In genomic region chr17:79153367-79154130, GRCh38 we compare ENCODE assay signal across 21 cellular contexts.
DNase-seq lines count a peak whose midpoint lies in the region; ATAC-seq, FAIRE-seq and TF ChIP-seq lines count a peak whose summit lies in the region.
"Had no signal": no experiment of that assay in that cellular context is flagged by ENCODE, and none has a peak within 500 bp of the region (broad histone marks: within the 10 kb centered on the region; RNA-seq: fewer than 3 reads in every experiment).

No MANE protein-coding gene starts in this region.

- no peak overlapping the region for H3K14ac ChIP-seq in mesenchymal stem cell (ENCODE audit: low read length in 2 of 2)

- TF ChIP-seq CTCF in HepG2 (CRISPR knock-in tag; IDR thresholded peaks at IDR 0.05) (no peak), right lobe of liver (IDR thresholded peaks at IDR 0.05) (no peak), VCaP (conservative IDR thresholded peaks at IDR 0.05) (no peak), osteocyte (IDR thresholded peaks at IDR 0.05) (no peak)

- H3K4me3 Mint-ChIP-seq in osteocyte (ENCODE audit: unreplicated experiment), result no peak overlapping the region
- H3K4me3 Mint-ChIP-seq: B cell; CD8-positive, alpha-beta memory T cell; GM23338; IgD-negative memory B cell had no signal

- H2BK120ac ChIP-seq in mesenchymal stem cell (ENCODE audit: low read depth, low read length), result no peak overlapping the region

- H3K27me3 Mint-ChIP-seq in osteocyte (ENCODE audit: unreplicated experiment), result peaks cover 5% of the 10 kb centered on the region
- H3K27me3 Mint-ChIP-seq: IgD-negative memory B cell had no signal

- ATAC-seq in HepG2 (no peak), right lobe of liver (no peak)

- no peak for TF ChIP-seq EP300 in HepG2 (IDR thresholded peaks at IDR 0.05; ENCODE audit: low read depth in 2 of 2, low read length in 2 of 2)
- TF ChIP-seq EP300 in HepG2 (CRISPR knock-in tag; IDR thresholded peaks at IDR 0.05; ENCODE audit: borderline replicate concordance), result no peak

- no peaks in the 10 kb centered on the region for H3K4me1 Mint-ChIP-seq in osteocyte (ENCODE audit: unreplicated experiment)
- H3K4me1 Mint-ChIP-seq: B cell; CD8-positive, alpha-beta memory T cell; IgD-negative memory B cell had no signal

- H3K4me2 ChIP-seq in HepG2 (ENCODE audit: low read depth, low read length) (no peak overlapping the region), mesenchymal stem cell (ENCODE audit: low read length, poor library complexity, severe bottlenecking) (no peak overlapping the region)
- H3K4me2 ChIP-seq: BLaER1 treated with 17β-estradiol and CSF1 and Interleukin-3, amounts not matched to agents 10 nM and 100 nM; GM23338; KMS-11 had no signal

- DNase-seq in HepG2 (ENCODE audit: low spot score) (no peak), right lobe of liver (no peak), mesenchymal stem cell (no peak), mucosa of gallbladder (ENCODE audit: low spot score) (no peak), HUDEP-2 (lab: John Stamatoyannopoulos, UW; ENCODE audit: unreplicated experiment in 76 of 76) (no peak), osteocyte (ENCODE audit: extremely low spot score, unreplicated experiment) (no peak)
- DNase-seq: CD8-positive, alpha-beta memory T cell; COR-L47; DMS 273 treated with DMSO at 0.1 percent for 48 hours; DND-41; EL had no signal

- no peak overlapping the region for H2AK5ac ChIP-seq in mesenchymal stem cell (ENCODE audit: low read length, severe bottlenecking)

- H3K23ac ChIP-seq in mesenchymal stem cell (ENCODE audit: low read length in 2 of 2), result no peak overlapping the region

- TF ChIP-seq RAD21 in HepG2 (CRISPR knock-in tag; IDR thresholded peaks at IDR 0.05), result no peak

- CTCF ChIA-PET in HepG2 (lab: Yijun Ruan, JAX; ENCODE audit: low intra/inter-chr PET ratio, low total read pairs), result no interaction called here

- peaks cover 8% of the 10 kb centered on the region; the same call in 1 of the 2 replicates for H4K20me1 ChIP-seq in HepG2 (ENCODE audit: insufficient read depth, low read length)

- H3K27me3 ChIP-seq in HepG2 (ENCODE audit: control insufficient read depth in 1 of 2, insufficient read depth in 2 of 2, low read length in 2 of 2) (peaks cover 49 to 86% of the 10 kb centered on the region in 2 experiments), right lobe of liver (no peaks in the 10 kb centered on the region), mesenchymal stem cell (ENCODE audit: control insufficient read depth in 1 of 2, insufficient read depth in 1 of 2, low read length in 2 of 2) (peaks cover 5 to 50% of the 10 kb centered on the region in 2 experiments)
- H3K27me3 ChIP-seq: BLaER1 treated with 17β-estradiol and CSF1 and Interleukin-3, amounts not matched to agents 10 nM and 100 nM had no signal

- no TSS peak for BruUV-seq in HepG2 (replicated peaks; lab: Mats Ljungman, UMichigan)

- H2BK15ac ChIP-seq in mesenchymal stem cell (ENCODE audit: low read depth, poor library complexity, severe bottlenecking), result no peak overlapping the region

- peak overlapping the region; percentile 42 for H4K8ac ChIP-seq in mesenchymal stem cell (ENCODE audit: low read length)

- H2AFZ ChIP-seq in HepG2 (ENCODE audit: low read length), result no peak overlapping the region
- no peak overlapping the region for H2AFZ ChIP-seq in mesenchymal stem cell (ENCODE audit: low read depth, low read length)
- H2AFZ ChIP-seq: GM23338 had no signal

- no peak overlapping the region for H3K9ac ChIP-seq in HepG2 (ENCODE audit: insufficient read depth, low read depth, low read length)
- H3K9ac ChIP-seq in mesenchymal stem cell (ENCODE audit: low read length), result no peak overlapping the region
- H3K9ac ChIP-seq: BLaER1 treated with 17β-estradiol and CSF1 and Interleukin-3, amounts not matched to agents 10 nM and 100 nM; KMS-11 had no signal

- TF ChIP-seq POLR2A in HepG2 (IDR thresholded peaks at IDR 0.05; ENCODE audit: insufficient read depth in 1 of 2, low read depth in 2 of 2, low read length in 2 of 2) (no peak), right lobe of liver (IDR thresholded peaks at IDR 0.05) (no peak)

- no peaks in the 10 kb centered on the region for H3K9me3 ChIP-seq in HepG2 (ENCODE audit: low read length)
- H3K9me3 ChIP-seq in right lobe of liver, result no peaks in the 10 kb centered on the region
- H3K9me3 ChIP-seq in mesenchymal stem cell (ENCODE audit: control insufficient read depth, low read length), result no peaks in the 10 kb centered on the region
- H3K9me3 ChIP-seq: BLaER1 treated with 17β-estradiol and CSF1 and Interleukin-3, amounts not matched to agents 10 nM and 100 nM; HAP-1 had no signal

- H3K36me3 ChIP-seq in HepG2 (replicated peaks in 1 of 2; ENCODE audit: control insufficient read depth in 1 of 2, insufficient read depth in 2 of 2, low read length in 2 of 2) (no peaks in the 10 kb centered on the region), right lobe of liver (no peaks in the 10 kb centered on the region), mesenchymal stem cell (ENCODE audit: control insufficient read depth in 1 of 2, insufficient read depth in 2 of 2, low read depth in 1 of 2, low read length in 2 of 2) (no peaks in the 10 kb centered on the region)
- H3K36me3 ChIP-seq: BLaER1 treated with 17β-estradiol and CSF1 and Interleukin-3, amounts not matched to agents 10 nM and 100 nM; HAP-1 had no signal

- H3K4me3 ChIP-seq in HepG2 (replicated peaks in 1 of 3; ENCODE audit: insufficient read depth in 1 of 3, low read depth in 2 of 3, low read length in 3 of 3), result no peak overlapping the region
- no peak overlapping the region for H3K4me3 ChIP-seq in right lobe of liver
- H3K4me3 ChIP-seq in mesenchymal stem cell (ENCODE audit: insufficient read depth in 1 of 2, low read depth in 1 of 2, low read length in 2 of 2), result no peak overlapping the region
- H3K4me3 ChIP-seq: BLaER1 treated with 17β-estradiol and CSF1 and Interleukin-3, amounts not matched to agents 10 nM and 100 nM; GM23338; HAP-1 had no signal

- H3K27ac Mint-ChIP-seq in osteocyte (ENCODE audit: unreplicated experiment), result no peak overlapping the region
- H3K27ac Mint-ChIP-seq: B cell, GM23338, IgD-negative memory B cell had no signal

- no peaks in the 10 kb centered on the region for H3K79me1 ChIP-seq in mesenchymal stem cell (replicated peaks; ENCODE audit: low read length, poor library complexity, severe bottlenecking)

- no peak overlapping the region for H3K18ac ChIP-seq in mesenchymal stem cell (ENCODE audit: low read depth in 1 of 2, low read length in 2 of 2)

- WGBS in HepG2 (ENCODE audit: low lambda C conversion rate), result 6% methylated on average over 10 of the region's 14 CpGs
- 30% methylated on average over 8 of the region's 14 CpGs for WGBS in right lobe of liver (ENCODE audit: insufficient coverage, low coverage, low lambda C conversion rate, missing lambda C conversion rate)
- 71% methylated on average over 14 of the region's 14 CpGs for WGBS in mesenchymal stem cell

- in situ Hi-C loops in HepG2 (cut with HindIII; ENCODE audit: extremely low pct_ligation_motif_present, low pct_unique_long_range_greater_than_20kb), result no loop called here

- H2BK5ac ChIP-seq in mesenchymal stem cell (ENCODE audit: low read depth, low read length, poor library complexity, severe bottlenecking), result no peak overlapping the region

- no peaks in the 10 kb centered on the region for H3K36me3 Mint-ChIP-seq in osteocyte (ENCODE audit: unreplicated experiment)
- H3K36me3 Mint-ChIP-seq: CD8-positive, alpha-beta memory T cell; IgD-negative memory B cell had no signal

- no peaks in the 10 kb centered on the region for H3K79me2 ChIP-seq in HepG2 (ENCODE audit: insufficient read depth, low read length)

- POLR2A ChIA-PET in HepG2 (lab: Yijun Ruan, JAX), result no interaction called here

- H2BK12ac ChIP-seq in mesenchymal stem cell (ENCODE audit: low read length in 2 of 2), result no peak overlapping the region

- no peak overlapping the region for H4K91ac ChIP-seq in mesenchymal stem cell (ENCODE audit: low read length)

- H3K4me1 ChIP-seq in HepG2 (ENCODE audit: insufficient read depth, low read length), result no peaks in the 10 kb centered on the region
- no peaks in the 10 kb centered on the region for H3K4me1 ChIP-seq in right lobe of liver
- no peaks in the 10 kb centered on the region for H3K4me1 ChIP-seq in mesenchymal stem cell (ENCODE audit: control insufficient read depth, insufficient read depth, low read depth, low read length)
- H3K4me1 ChIP-seq: HAP-1 had no signal

- H3K4ac ChIP-seq in mesenchymal stem cell (ENCODE audit: low read depth in 1 of 2, low read length in 2 of 2), result no peak overlapping the region

- intact Hi-C loops in HepG2 (cut with micrococcal nuclease; ENCODE audit: unreplicated experiment) (no loop called here), right lobe of liver (cut with DNase I) (loop anchor here in 1 of 2 donors (10.0 kb wide), 1 partner anchor 61 kb away; no protein-coding TSS in a partner anchor)

- H3K9me3 Mint-ChIP-seq in osteocyte (ENCODE audit: unreplicated experiment), result no peaks in the 10 kb centered on the region
- H3K9me3 Mint-ChIP-seq: CD8-positive, alpha-beta memory T cell; GM23338 had no signal

- H3K27ac ChIP-seq in HepG2 (ENCODE audit: extremely low read length, insufficient read depth, low read length), result no peak overlapping the region
- H3K27ac ChIP-seq in right lobe of liver, result no peak overlapping the region
- H3K27ac ChIP-seq in VCaP, result peak overlapping the region; percentile 62; the same call in 1 of the 2 replicates
- H3K27ac ChIP-seq in mesenchymal stem cell (ENCODE audit: low read length, poor library complexity, severe bottlenecking), result no peak overlapping the region
- H3K27ac ChIP-seq: 22Rv1; BLaER1 treated with 17β-estradiol and CSF1 and Interleukin-3, amounts not matched to agents 10 nM and 100 nM; KMS-11 had no signal

- FAIRE-seq in HepG2 (lab: Jason Lieb, UNC), result no peak
- FAIRE-seq: GM12891, GM19239 had no signal

TF ChIP-seq in HepG2, 621 proteins besides CTCF, POLR2A, EP300 and RAD21:
- TF ChIP-seq EZH2 (conservative IDR thresholded peaks at IDR 0.05; ENCODE audit: low read depth, low read length) (peak; percentile 28; the same call in 1 of the 2 replicates), ZNF768 (CRISPR knock-in tag; IDR thresholded peaks at IDR 0.05) (peak; percentile 96), ZNF678 (CRISPR knock-in tag; IDR thresholded peaks at IDR 0.05) (no peak)
